8 cellular contexts compared by ENCODE assay signal in genomic region chr14:74302634-74303569, GRCh38. TPM values are rescaled to one million over a fixed set of nuclear protein-coding genes. Genes with fewer than 3 reads are reported as not detected.
DNase-seq lines count a peak whose midpoint lies in the region; ATAC-seq and TF ChIP-seq lines count a peak whose summit lies in the region.

Gene ABCD4, minus strand, starts transcription at chr14:74302934. Its CDS starts 22 bp downstream, at chr14:74302912.

- peaks cover 3% of the 10 kb centered on the region for H3K27me3 Mint-ChIP-seq in osteocyte (ENCODE audit: unreplicated experiment)

- H3K9me3 Mint-ChIP-seq in activated naive CD4-positive, alpha-beta T cell treated with anti-CD3 and anti-CD28 coated beads, Interleukin-2, amount 50 U/mL, for 72 hours: no peaks in the 10 kb centered on the region
- no peaks in the 10 kb centered on the region for H3K9me3 Mint-ChIP-seq in osteocyte (ENCODE audit: unreplicated experiment)

- H3K4me3 ChIP-seq in thymus (ENCODE audit: low read length): peak within 1 kb of the TSS; percentile 89

- H3K27ac ChIP-seq in thymus (ENCODE audit: low read depth): peak within 1 kb of the TSS; percentile 94

- peaks cover 13 to 14% of the 10 kb centered on the region in 2 donors for H3K36me3 Mint-ChIP-seq in activated naive CD4-positive, alpha-beta T cell treated with anti-CD3 and anti-CD28 coated beads, Interleukin-2, amount 50 U/mL, for 72 hours
- H3K36me3 Mint-ChIP-seq in osteocyte (ENCODE audit: unreplicated experiment): peaks cover 16% of the 10 kb centered on the region

- peak; percentile 92 for TF ChIP-seq POLR2A in GM10847 (IDR thresholded peaks at IDR 0.05; ENCODE audit: extremely low read depth, insufficient read length)

- peaks cover 19% of the 10 kb centered on the region for H3K4me1 Mint-ChIP-seq in osteocyte (ENCODE audit: unreplicated experiment)

- DNase-seq in NCI-H1048 (lab: John Stamatoyannopoulos, UW) (peak; percentile 71), SKM-1 (lab: John Stamatoyannopoulos, UW; ENCODE audit: unreplicated experiment) (peak; percentile 59), glomerular visceral epithelial cell (ENCODE audit: extremely low spot score) (peak; percentile 95), osteocyte (ENCODE audit: extremely low spot score, unreplicated experiment) (peak; percentile 93)
- DNase-seq in activated naive CD4-positive, alpha-beta T cell treated with anti-CD3 and anti-CD28 coated beads, Interleukin-2, amount 50 U/mL, for 72 hours (ENCODE audit: low spot score in 2 of 2): peak; percentile 82 to 89

- H3K36me3 ChIP-seq in thymus (ENCODE audit: control insufficient read depth, insufficient read depth): peaks cover 23% of the 10 kb centered on the region

- peaks cover 14% of the 10 kb centered on the region for H3K4me1 ChIP-seq in thymus (ENCODE audit: control insufficient read depth, insufficient read depth, low read length)

- peak within 1 kb of the TSS; percentile 84 for H3K4me3 Mint-ChIP-seq in osteocyte (ENCODE audit: unreplicated experiment)

- no peaks in the 10 kb centered on the region for H3K9me3 ChIP-seq in thymus (ENCODE audit: control insufficient read depth)

- no peaks in the 10 kb centered on the region for H3K27me3 ChIP-seq in thymus (ENCODE audit: control insufficient read depth, insufficient read depth)

- H3K27ac Mint-ChIP-seq in activated naive CD4-positive, alpha-beta T cell treated with anti-CD3 and anti-CD28 coated beads, Interleukin-2, amount 50 U/mL, for 72 hours: peak within 1 kb of the TSS; percentile 87 to 92
- H3K27ac Mint-ChIP-seq in osteocyte (ENCODE audit: unreplicated experiment): peak within 1 kb of the TSS; percentile 91

- WGBS in thymus: 15% methylated on average over 61 of the region's 61 CpGs

- peak; percentile 50 for TF ChIP-seq CTCF in osteocyte (IDR thresholded peaks at IDR 0.05)

- peak; percentile 96 for ATAC-seq in HG02588 (IDR thresholded peaks at IDR 0.05; ENCODE audit: unreplicated experiment)
- peak; percentile 95 to 98 for ATAC-seq in activated naive CD4-positive, alpha-beta T cell treated with anti-CD3 and anti-CD28 coated beads, Interleukin-2, amount 50 U/mL, for 72 hours

RNA-seq across cellular contexts. Expression of gene ABCD4, which starts in this region (rescaled TPM):
- 10 to 100 TPM; 40.0 to 48.0 TPM for total RNA-seq in activated naive CD4-positive, alpha-beta T cell treated with anti-CD3 and anti-CD28 coated beads, Interleukin-2, amount 50 U/mL, for 72 hours
- total RNA-seq in osteocyte: 58.6 and 62.0 TPM in 2 replicates
- polyA plus RNA-seq in thymus: 95.7 TPM

Comparison
In these comparisons a context has a peak if more than half of its experiments do, and no peak if none do; other contexts are left out.
1. Peak in every context shown above with its lines: DNase-seq, ATAC-seq, H3K4me3 ChIP-seq and H3K27ac ChIP-seq.